Comparison of ENCODE assay signal across 8 cellular contexts in genomic region chr20:3173582-3174441, GRCh38. TPM values are rescaled to one million over a fixed set of nuclear protein-coding genes. Genes with fewer than 3 reads are reported as not detected.
A peak's percentile ranks its signal among the peaks of the same experiment; 100 is the strongest.
DNase-seq lines count a peak whose midpoint lies in the region; ATAC-seq, FAIRE-seq and TF ChIP-seq lines count a peak whose summit lies in the region.

No MANE protein-coding gene starts in this region.

- peaks cover 0 to 7% of the 10 kb centered on the region in 2 donors for H3K36me3 Mint-ChIP-seq in CD14-positive monocyte

- CTCF ChIA-PET in endothelial cell of umbilical vein (lab: Charles Lee): interaction anchor here (1.9 kb wide), 1 partner anchor 120 kb away, joined by 8 read pairs; no protein-coding TSS in a partner anchor

- dilution Hi-C loops in endothelial cell of umbilical vein (cut with MboI; ENCODE audit: extremely low pct_ligation_motif_present, low sequenced_read_pairs): no loop called here

- POLR2A ChIA-PET in endothelial cell of umbilical vein (lab: Charles Lee): no interaction called here

- intact Hi-C loops in CD14-positive monocyte (cut with micrococcal nuclease) (no loop called here), endothelial cell of umbilical vein (cut with micrococcal nuclease) (loop anchor here (2.0 kb wide), 1 partner anchor 31 kb away; the partner anchor contains the start of gene DDRGK1)

- ATAC-seq in GM19452 (IDR thresholded peaks at IDR 0.05; ENCODE audit: unreplicated experiment): peak; percentile 85
- peak; percentile 76 for ATAC-seq in HG03571 (IDR thresholded peaks at IDR 0.05; ENCODE audit: unreplicated experiment)

- no peak overlapping the region for H3K27ac ChIP-seq in endothelial cell of umbilical vein (ENCODE audit: insufficient read depth, low read depth, low read length)

- peaks cover 0 to 13% (median 4%) of the 10 kb centered on the region in 7 donors for H3K9me3 Mint-ChIP-seq in CD14-positive monocyte

- H3K4me1 Mint-ChIP-seq in CD14-positive monocyte: peaks cover 21% of the 10 kb centered on the region

- H3K4me3 Mint-ChIP-seq in CD14-positive monocyte: peak overlapping the region; percentile 86 to 94

- no TSS peak for BruUV-seq in endothelial cell of umbilical vein (replicated peaks; lab: Mats Ljungman, UMichigan)

- H4K20me1 ChIP-seq in endothelial cell of umbilical vein (replicated peaks; ENCODE audit: control insufficient read depth, extremely low read depth, insufficient read depth, low read length): no peaks in the 10 kb centered on the region

- TF ChIP-seq CTCF in CD14-positive monocyte (IDR thresholded peaks at IDR 0.05) (peak; percentile 42), endothelial cell of umbilical vein (IDR thresholded peaks at IDR 0.05; ENCODE audit: extremely low read depth in 1 of 2, insufficient read depth in 1 of 2, low read depth in 1 of 2, low read length in 2 of 2) (peak in 1 of 2 donors; percentile 28)

- peaks cover 67 to 74% (median 70%) of the 10 kb centered on the region in 3 donors for H3K27me3 Mint-ChIP-seq in CD14-positive monocyte (ENCODE audit: low read depth in 3 of 3)

- H2AFZ ChIP-seq in endothelial cell of umbilical vein (ENCODE audit: low read depth, low read length): peak overlapping the region; percentile 77

- H3K9me3 ChIP-seq in NT2/D1 (ENCODE audit: insufficient read depth, low read length): no peaks in the 10 kb centered on the region
- H3K9me3 ChIP-seq in endothelial cell of umbilical vein (replicated peaks; ENCODE audit: control insufficient read depth, insufficient read depth, low read length): no peaks in the 10 kb centered on the region

- H3K4me3 ChIP-seq in NT2/D1 (ENCODE audit: insufficient read length, low read depth): peak overlapping the region; percentile 83
- peak overlapping the region; percentile 68 to 93 (median 68) for H3K4me3 ChIP-seq in endothelial cell of umbilical vein (replicated peaks in 1 of 3; ENCODE audit: insufficient read depth in 1 of 3, low read depth in 1 of 3, low read length in 3 of 3)

- H3K27me3 ChIP-seq in NT2/D1 (ENCODE audit: insufficient read depth, insufficient read length): peaks cover 4% of the 10 kb centered on the region
- H3K27me3 ChIP-seq in endothelial cell of umbilical vein (ENCODE audit: control insufficient read depth in 2 of 2, insufficient read depth in 2 of 2, low read length in 2 of 2): peaks cover 3 to 6% of the 10 kb centered on the region in 2 experiments

- peak overlapping the region; percentile 31 for H3K4me2 ChIP-seq in endothelial cell of umbilical vein (ENCODE audit: insufficient read depth, low read length)

- peaks cover 14% of the 10 kb centered on the region for H3K4me1 ChIP-seq in NT2/D1 (ENCODE audit: insufficient read depth, insufficient read length)
- H3K4me1 ChIP-seq in endothelial cell of umbilical vein (ENCODE audit: control insufficient read depth, extremely low read depth, insufficient read depth, low read length): peaks cover 6% of the 10 kb centered on the region

- no peaks in the 10 kb centered on the region for H3K79me2 ChIP-seq in endothelial cell of umbilical vein (ENCODE audit: control insufficient read depth, insufficient read depth, low read length)

- H3K27ac Mint-ChIP-seq in CD14-positive monocyte: peak overlapping the region in 3 of 7 donors; percentile 48 to 76 (median 63)

- H3K9ac ChIP-seq in NT2/D1 (ENCODE audit: insufficient read length, low read depth) (peak overlapping the region; percentile 97), endothelial cell of umbilical vein (replicated peaks; ENCODE audit: extremely low read depth, insufficient read depth, low read length) (peak overlapping the region; percentile 59)

- peak; percentile 69 for DNase-seq in CD14-positive monocyte (ENCODE audit: low spot score)
- peak; percentile 85 for DNase-seq in NT2/D1 (ENCODE audit: low read depth, low spot score)
- peak; percentile 95 for DNase-seq in activated CD8-positive, alpha-beta memory T cell treated with anti-CD3 and anti-CD28 coated beads, Interleukin-2, amount 50 U/mL, for 48 hours
- peak; percentile 81 for DNase-seq in endothelial cell of umbilical vein (ENCODE audit: low read depth, low spot score)
- peak; percentile 90 for DNase-seq in midbrain (lab: John Stamatoyannopoulos, UW)
- DNase-seq in stimulated activated CD8-positive, alpha-beta memory T cell treated with anti-CD3 and anti-CD28 coated beads, Interleukin-15, amount 100 ng/mL, for 48 hours (ENCODE audit: low read depth in 2 of 2): peak; percentile 82 to 85

- TF ChIP-seq POLR2A in endothelial cell of umbilical vein (IDR thresholded peaks at IDR 0.05; ENCODE audit: low read depth, low read length): peak; percentile 41

- no peaks in the 10 kb centered on the region for H3K9me1 ChIP-seq in endothelial cell of umbilical vein (replicated peaks; ENCODE audit: control insufficient read depth, extremely low read depth, insufficient read depth, low read length)

- H3K36me3 ChIP-seq in NT2/D1 (ENCODE audit: insufficient read depth, insufficient read length, low read length) (peaks cover 3% of the 10 kb centered on the region), endothelial cell of umbilical vein (ENCODE audit: control insufficient read depth in 2 of 2, extremely low read depth in 1 of 2, insufficient read depth in 2 of 2, low read length in 2 of 2) (no peaks in the 10 kb centered on the region)

- FAIRE-seq in endothelial cell of umbilical vein (lab: Jason Lieb, UNC): peak; percentile 12

TF ChIP-seq in endothelial cell of umbilical vein, 7 proteins besides CTCF, POLR2A, EP300 and RAD21 (continues in another document):
- TF ChIP-seq EZH2 (IDR thresholded peaks at IDR 0.05; ENCODE audit: borderline replicate concordance, low read depth, low read length, severe bottlenecking) (no peak), JUN (IDR thresholded peaks at IDR 0.05; ENCODE audit: borderline replicate concordance, insufficient read depth, insufficient read length, low read depth) (no peak), MYC (IDR thresholded peaks at IDR 0.05; ENCODE audit: low read depth, low read length) (no peak), FOS (IDR thresholded peaks at IDR 0.05; ENCODE audit: borderline replicate concordance, insufficient read depth, low read length) (no peak), GATA2 (IDR thresholded peaks at IDR 0.05; ENCODE audit: insufficient read depth, insufficient read length, low read depth, low read length) (no peak)

RNA-seq across cellular contexts. Expression of gene LZTS3, which starts 0.5 kb away (rescaled TPM):
- polyA plus RNA-seq in CD14-positive monocyte: under 1 TPM in 1 of 2 donors, not detected in 1; 0.05 TPM
- total RNA-seq in endothelial cell of umbilical vein: 3.6 and 4.5 TPM in 2 replicates
- 5.7 and 7.3 TPM in 2 replicates for polyA plus RNA-seq in endothelial cell of umbilical vein
- polyA plus RNA-seq in endothelial cell of umbilical vein (2011; cell fraction: cytosol; rRNA removed): 3.7 and 5.4 TPM in 2 replicates
- polyA plus RNA-seq in endothelial cell of umbilical vein (2011; cell fraction: nucleus; rRNA removed): 7.3 and 9.8 TPM in 2 replicates
- 2.2 and 3.5 TPM in 2 replicates for polyA plus RNA-seq in endothelial cell of umbilical vein (2012)
- polyA minus RNA-seq in endothelial cell of umbilical vein: 5.6 and 7.0 TPM in 2 replicates
- 1.1 TPM for polyA minus RNA-seq in endothelial cell of umbilical vein (2011; cell fraction: cytosol; rRNA and poly(A)+ RNA removed)
- polyA minus RNA-seq in endothelial cell of umbilical vein (2011; cell fraction: nucleus; rRNA and poly(A)+ RNA removed): 2.8 and 3.2 TPM in 2 replicates

RNA-seq across cellular contexts. Expression of gene FASTKD5, which starts 14.1 kb away (rescaled TPM):
- polyA plus RNA-seq in CD14-positive monocyte (10 to 100 TPM; 12.5 to 13.7 TPM), endothelial cell of umbilical vein (8.5 and 10.8 TPM in 2 replicates)
- total RNA-seq in endothelial cell of umbilical vein: 15.0 and 15.7 TPM in 2 replicates
- polyA plus RNA-seq in endothelial cell of umbilical vein (2011; cell fraction: cytosol; rRNA removed): 12.1 and 13.1 TPM in 2 replicates
- polyA plus RNA-seq in endothelial cell of umbilical vein (2011; cell fraction: nucleus; rRNA removed): 12.3 and 14.8 TPM in 2 replicates
- polyA plus RNA-seq in endothelial cell of umbilical vein (2012): 16.1 and 17.8 TPM in 2 replicates
- polyA minus RNA-seq in endothelial cell of umbilical vein: 22.6 and 23.8 TPM in 2 replicates
- 13.5 TPM for polyA minus RNA-seq in endothelial cell of umbilical vein (2011; cell fraction: cytosol; rRNA and poly(A)+ RNA removed)
- 16.9 and 21.4 TPM in 2 replicates for polyA minus RNA-seq in endothelial cell of umbilical vein (2011; cell fraction: nucleus; rRNA and poly(A)+ RNA removed)

RNA-seq across cellular contexts. Expression of gene UBOX5, which starts 14.1 kb away (rescaled TPM):
- polyA plus RNA-seq in CD14-positive monocyte: 1 to 10 TPM; 2.3 to 4.2 TPM
- total RNA-seq in endothelial cell of umbilical vein: 5.1 and 5.8 TPM in 2 replicates
- 3.5 and 4.6 TPM in 2 replicates for polyA plus RNA-seq in endothelial cell of umbilical vein
- polyA plus RNA-seq in endothelial cell of umbilical vein (2011; cell fraction: cytosol; rRNA removed): 3.2 and 3.6 TPM in 2 replicates
- polyA plus RNA-seq in endothelial cell of umbilical vein (2011; cell fraction: nucleus; rRNA removed): 2.8 and 3.2 TPM in 2 replicates
- 2.5 and 3.3 TPM in 2 replicates for polyA plus RNA-seq in endothelial cell of umbilical vein (2012)
- 4.0 and 5.3 TPM in 2 replicates for polyA minus RNA-seq in endothelial cell of umbilical vein
- polyA minus RNA-seq in endothelial cell of umbilical vein (2011; cell fraction: cytosol; rRNA and poly(A)+ RNA removed): 1.7 TPM
- 1.9 and 2.0 TPM in 2 replicates for polyA minus RNA-seq in endothelial cell of umbilical vein (2011; cell fraction: nucleus; rRNA and poly(A)+ RNA removed)

RNA-seq across cellular contexts. Expression of gene DDRGK1, which starts 30.7 kb away (rescaled TPM):
- polyA plus RNA-seq in CD14-positive monocyte: 10 to 100 TPM; 39.9 to 42.7 TPM
- total RNA-seq in endothelial cell of umbilical vein: 52.2 and 54.0 TPM in 2 replicates
- polyA plus RNA-seq in endothelial cell of umbilical vein: 41.7 and 48.5 TPM in 2 replicates
- 47.7 and 48.4 TPM in 2 replicates for polyA plus RNA-seq in endothelial cell of umbilical vein (2011; cell fraction: cytosol; rRNA removed)
- polyA plus RNA-seq in endothelial cell of umbilical vein (2011; cell fraction: nucleus; rRNA removed): 39.7 and 60.0 TPM in 2 replicates
- 31.0 and 46.7 TPM in 2 replicates for polyA plus RNA-seq in endothelial cell of umbilical vein (2012)
- 30.4 and 30.5 TPM in 2 replicates for polyA minus RNA-seq in endothelial cell of umbilical vein
- 16.7 TPM for polyA minus RNA-seq in endothelial cell of umbilical vein (2011; cell fraction: cytosol; rRNA and poly(A)+ RNA removed)
- polyA minus RNA-seq in endothelial cell of umbilical vein (2011; cell fraction: nucleus; rRNA and poly(A)+ RNA removed): 10.5 and 12.9 TPM in 2 replicates

RNA-seq across cellular contexts. Expression of gene ITPA, which starts 35.5 kb away (rescaled TPM):
- polyA plus RNA-seq in CD14-positive monocyte (10 to 100 TPM; 57.0 to 62.8 TPM), endothelial cell of umbilical vein (43.2 and 50.7 TPM in 2 replicates)
- total RNA-seq in endothelial cell of umbilical vein: 59.8 and 65.0 TPM in 2 replicates
- 31.2 and 39.2 TPM in 2 replicates for polyA plus RNA-seq in endothelial cell of umbilical vein (2011; cell fraction: cytosol; rRNA removed)
- 40.3 and 41.2 TPM in 2 replicates for polyA plus RNA-seq in endothelial cell of umbilical vein (2011; cell fraction: nucleus; rRNA removed)
- polyA plus RNA-seq in endothelial cell of umbilical vein (2012): 35.4 and 38.2 TPM in 2 replicates
- 7.1 and 9.8 TPM in 2 replicates for polyA minus RNA-seq in endothelial cell of umbilical vein
- 18.7 TPM for polyA minus RNA-seq in endothelial cell of umbilical vein (2011; cell fraction: cytosol; rRNA and poly(A)+ RNA removed)
- polyA minus RNA-seq in endothelial cell of umbilical vein (2011; cell fraction: nucleus; rRNA and poly(A)+ RNA removed): 6.5 and 9.9 TPM in 2 replicates
